Comparison of ENCODE assay signal across 9 cellular contexts in the genomic region with DNA sequence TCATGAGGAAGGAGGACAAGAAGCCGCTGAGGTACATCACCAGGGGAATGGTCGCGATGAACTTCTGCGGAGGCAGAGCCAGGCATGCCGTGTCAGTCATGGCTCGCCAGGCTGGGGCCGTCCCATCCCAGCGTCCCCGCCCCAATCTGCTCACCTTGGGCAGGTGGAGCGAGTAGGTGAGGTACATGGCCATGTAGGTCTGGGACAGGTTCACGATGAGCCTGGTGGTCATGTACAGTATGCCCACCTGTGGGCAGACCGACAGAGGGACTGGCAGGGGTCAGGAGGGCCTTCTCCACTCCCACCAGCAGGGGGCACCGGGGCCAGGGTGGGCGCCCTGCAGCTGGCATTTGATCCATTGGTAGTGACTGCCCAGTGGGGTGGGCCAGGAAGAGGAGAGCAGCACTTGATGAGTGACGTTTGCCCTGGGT. TPM values are rescaled to one million over a fixed set of nuclear protein-coding genes. Genes with fewer than 3 reads are reported as not detected.
A peak's percentile ranks its signal among the peaks of the same experiment; 100 is the strongest.
DNase-seq lines count a peak whose midpoint lies in the region; ATAC-seq, FAIRE-seq and TF ChIP-seq lines count a peak whose summit lies in the region.
"Had no signal": no experiment of that assay in that cellular context is flagged by ENCODE, and none has a peak within 500 bp of the region (broad histone marks: within the 10 kb centered on the region; RNA-seq: fewer than 3 reads in every experiment).

No MANE protein-coding gene starts in this region.

- H3K18ac ChIP-seq in neuronal stem cell (ENCODE audit: low read length): peak overlapping the region; percentile 28

- no peak overlapping the region for H4K91ac ChIP-seq in neuronal stem cell (ENCODE audit: low read depth, low read length, poor library complexity)

- no peaks in the 10 kb centered on the region; the same call in 1 of the 2 replicates for H3K36me3 ChIP-seq in Caco-2 (ENCODE audit: control insufficient read depth, insufficient read depth, low read length)
- no peaks in the 10 kb centered on the region for H3K36me3 ChIP-seq in MM.1S (replicated peaks; ENCODE audit: insufficient read depth, low read length)
- H3K36me3 ChIP-seq in neuronal stem cell (replicated peaks in 1 of 2; ENCODE audit: control insufficient read depth in 2 of 2, insufficient read depth in 2 of 2, low read length in 2 of 2): peaks cover 18 to 27% of the 10 kb centered on the region in 2 donors
- H3K36me3 ChIP-seq in small intestine (ENCODE audit: control insufficient read depth in 2 of 2, insufficient read depth in 2 of 2, low read length in 2 of 2): peaks cover 0 to 5% of the 10 kb centered on the region in 2 donors

- H3K14ac ChIP-seq in neuronal stem cell (ENCODE audit: low read length): no peak overlapping the region

- POLR2A ChIA-PET in Caco-2 (lab: Charles Lee): no interaction called here

- no peak for FAIRE-seq in small intestine (lab: Jason Lieb, UNC)

- H3K9me3 Mint-ChIP-seq in Caco-2 (ENCODE audit: unreplicated experiment) (no peaks in the 10 kb centered on the region), brain (no peaks in the 10 kb centered on the region)
- H3K9me3 Mint-ChIP-seq: T-helper 1 cell treated with Interleukin-12 subunit alpha and Interleukin-12 subunit beta and Interleukin-4 antibody, amounts not matched to agents 30 μg/mL and 1 μg/mL, for 36 hours had no signal

- no CpG with 5 or more reads among the region's 15 CpGs for WGBS in neuronal stem cell (ENCODE audit: extremely low coverage in 2 of 2, insufficient read length in 2 of 2, insufficient replicate concordance in 1 of 2), 2 donors
- 86 to 89% (median 88%) methylated on average over 14 to 15 of the region's 15 CpGs for WGBS in small intestine, 3 donors

- CTCF ChIA-PET in Caco-2 (lab: Charles Lee): interaction anchor here (0.6 kb wide), 1 partner anchor 658 kb away, joined by 3 read pairs; no protein-coding TSS in a partner anchor

- H2BK120ac ChIP-seq in neuronal stem cell (ENCODE audit: low read depth, low read length): no peak overlapping the region

- peaks cover under 1% of the 10 kb centered on the region for H3F3A ChIP-seq in MM.1S (ENCODE audit: insufficient read depth, low read length)

- no peak overlapping the region for H3K27ac ChIP-seq in MM.1S (ENCODE audit: low read length)
- H3K27ac ChIP-seq in neuronal stem cell (replicated peaks; ENCODE audit: low read length): no peak overlapping the region
- no peak overlapping the region for H3K27ac ChIP-seq in small intestine (ENCODE audit: low read depth in 1 of 2, low read length in 1 of 2)

- peak; percentile 22 to 54 for TF ChIP-seq CTCF in Caco-2 (IDR thresholded peaks at IDR 0.05; ENCODE audit: insufficient read depth in 1 of 2, low read depth in 1 of 2, low read length in 1 of 2, severe bottlenecking in 1 of 2, unreplicated experiment in 1 of 2)
- peak; percentile 74 for TF ChIP-seq CTCF in MM.1S (IDR thresholded peaks at IDR 0.05; ENCODE audit: low read length)
- peak; percentile 42 to 43 for TF ChIP-seq CTCF in brain (conservative IDR thresholded peaks at IDR 0.05)
- no peak for TF ChIP-seq CTCF in omental fat pad (IDR thresholded peaks at IDR 0.05)

- H2BK15ac ChIP-seq in neuronal stem cell (ENCODE audit: low read length): peak overlapping the region; percentile 37

- H4K8ac ChIP-seq in neuronal stem cell (ENCODE audit: low read depth, low read length): peak overlapping the region; percentile 17

- H3K36me3 Mint-ChIP-seq in Caco-2 (ENCODE audit: insufficient read depth, unreplicated experiment): peaks cover 54% of the 10 kb centered on the region
- peaks cover 5% of the 10 kb centered on the region for H3K36me3 Mint-ChIP-seq in brain

- H3K4me1 ChIP-seq in Caco-2 (no peaks in the 10 kb centered on the region), MM.1S (ENCODE audit: low read length) (no peaks in the 10 kb centered on the region), neuronal stem cell (ENCODE audit: control insufficient read depth in 2 of 2, insufficient read depth in 1 of 2, low read depth in 1 of 2, low read length in 2 of 2) (peaks cover 0 to 3% of the 10 kb centered on the region in 2 donors), small intestine (ENCODE audit: control insufficient read depth in 2 of 2, insufficient read depth in 1 of 2, low read depth in 1 of 2, low read length in 1 of 2) (no peaks in the 10 kb centered on the region)

- no peak overlapping the region for H3K4ac ChIP-seq in neuronal stem cell (ENCODE audit: low read length)

- H4K20me1 ChIP-seq in MM.1S (ENCODE audit: insufficient read depth, low read length): no peaks in the 10 kb centered on the region

- BruUV-seq in Caco-2 (replicated peaks; lab: Mats Ljungman, UMichigan): no TSS peak

- H3K27ac Mint-ChIP-seq in Caco-2 (ENCODE audit: unreplicated experiment): no peak overlapping the region
- no peak overlapping the region for H3K27ac Mint-ChIP-seq in brain
- H3K27ac Mint-ChIP-seq: T-helper 1 cell treated with Interleukin-12 subunit alpha and Interleukin-12 subunit beta and Interleukin-4 antibody, amounts not matched to agents 30 μg/mL and 1 μg/mL, for 36 hours had no signal

- H2AK5ac ChIP-seq in neuronal stem cell (ENCODE audit: low read depth, low read length): no peak overlapping the region

- H3K4me1 Mint-ChIP-seq in Caco-2 (ENCODE audit: low read depth, unreplicated experiment) (no peaks in the 10 kb centered on the region), brain (no peaks in the 10 kb centered on the region)

- no peak overlapping the region for H3K9ac ChIP-seq in MM.1S (ENCODE audit: low read length)
- peak overlapping the region; percentile 70 for H3K9ac ChIP-seq in neuronal stem cell (ENCODE audit: low read depth, low read length, poor library complexity)

- H3K79me2 ChIP-seq in MM.1S (ENCODE audit: low read length): no peaks in the 10 kb centered on the region; the same call in 1 of the 2 replicates

- DNase-seq in Caco-2 (peak in 1 of 2 experiments; percentile 30), MM.1S (no peak), neuronal stem cell (ENCODE audit: low spot score) (no peak), CD1c-positive myeloid dendritic cell (ENCODE audit: extremely low spot score) (no peak), omental fat pad (ENCODE audit: low spot score) (no peak), small intestine (no peak)

- no peak overlapping the region for H2AFZ ChIP-seq in MM.1S (ENCODE audit: low read length)
- no peak overlapping the region for H2AFZ ChIP-seq in neuronal stem cell (ENCODE audit: low read length)

- no peak overlapping the region for H2BK12ac ChIP-seq in neuronal stem cell (ENCODE audit: low read length)

- H3K4me3 Mint-ChIP-seq in Caco-2 (ENCODE audit: unreplicated experiment) (no peak overlapping the region), brain (no peak overlapping the region)
- H3K4me3 Mint-ChIP-seq: T-helper 1 cell treated with Interleukin-12 subunit alpha and Interleukin-12 subunit beta and Interleukin-4 antibody, amounts not matched to agents 30 μg/mL and 1 μg/mL, for 36 hours had no signal

- peak overlapping the region; percentile 55 for H3K23ac ChIP-seq in neuronal stem cell (ENCODE audit: low read depth, low read length, poor library complexity)

- no peak overlapping the region for H2BK5ac ChIP-seq in neuronal stem cell (ENCODE audit: low read length)

- peaks cover 16% of the 10 kb centered on the region for H3K79me1 ChIP-seq in neuronal stem cell (ENCODE audit: low read depth, low read length)

- intact Hi-C loops in Caco-2 (cut with micrococcal nuclease; ENCODE audit: unreplicated experiment): no loop called here

- H3K4me3 ChIP-seq in Caco-2 (ENCODE audit: low read depth, low read length): no peak overlapping the region
- H3K4me3 ChIP-seq in MM.1S (ENCODE audit: low read length): no peak overlapping the region
- H3K4me3 ChIP-seq in neuronal stem cell (ENCODE audit: low read length in 2 of 2): no peak overlapping the region
- no peak overlapping the region for H3K4me3 ChIP-seq in small intestine (ENCODE audit: low read depth in 1 of 2, low read length in 2 of 2)

- H3K9me3 ChIP-seq in Caco-2 (no peaks in the 10 kb centered on the region), MM.1S (replicated peaks; ENCODE audit: insufficient read depth, low read length) (no peaks in the 10 kb centered on the region), neuronal stem cell (replicated peaks in 1 of 2; ENCODE audit: control insufficient read depth in 2 of 2, insufficient read depth in 1 of 2, low read depth in 1 of 2, low read length in 2 of 2) (no peaks in the 10 kb centered on the region), small intestine (ENCODE audit: control insufficient read depth, low read depth) (no peaks in the 10 kb centered on the region)

- H3K9me2 ChIP-seq in MM.1S (replicated peaks; ENCODE audit: insufficient read depth, low read length): no peaks in the 10 kb centered on the region

- ATAC-seq in omental fat pad (ENCODE audit: low FRiP score) (no peak), HG03039 (IDR thresholded peaks at IDR 0.05; ENCODE audit: unreplicated experiment) (no peak)

- H3K27me3 Mint-ChIP-seq in Caco-2 (ENCODE audit: insufficient read depth, unreplicated experiment) (no peaks in the 10 kb centered on the region), brain (no peaks in the 10 kb centered on the region)

- no peak overlapping the region for H3K4me2 ChIP-seq in MM.1S (ENCODE audit: low read depth, low read length)
- no peak overlapping the region for H3K4me2 ChIP-seq in neuronal stem cell (ENCODE audit: insufficient read depth, low read length, poor library complexity, severe bottlenecking)

- no peaks in the 10 kb centered on the region for H3K27me3 ChIP-seq in Caco-2 (replicated peaks; ENCODE audit: control insufficient read depth, insufficient read depth, low read length)
- H3K27me3 ChIP-seq in MM.1S (replicated peaks; ENCODE audit: insufficient read depth, low read length): no peaks in the 10 kb centered on the region
- no peaks in the 10 kb centered on the region for H3K27me3 ChIP-seq in neuronal stem cell (ENCODE audit: control insufficient read depth in 3 of 3, insufficient read depth in 3 of 3, low read depth in 1 of 3, low read length in 3 of 3)
- H3K27me3 ChIP-seq in small intestine (ENCODE audit: control insufficient read depth in 2 of 2, insufficient read depth in 2 of 2, low read length in 2 of 2): no peaks in the 10 kb centered on the region

RNA-seq across cellular contexts. Expression of a gene that starts 8.3 kb away (rescaled TPM):
- total RNA-seq in Caco-2 (2022) (1.5 and 1.9 TPM in 2 replicates), omental fat pad (1 to 10 TPM in 1 of 4 donors, not detected in 3; 1.4 TPM)
- polyA plus RNA-seq in brain (ENCODE audit: insufficient read depth, low read depth, low replicate concordance) (1.9 TPM), small intestine (1 to 10 TPM in 1 of 3 donors, under 1 TPM in 1, not detected in 1; 0.73 to 1.3 TPM)
- 0.07 TPM for polyA plus RNA-seq in neuronal stem cell (2013, experiment 1 of 2)
- polyA plus RNA-seq in neuronal stem cell (2013, experiment 2 of 2): 0.07 TPM

RNA-seq across cellular contexts. Expression of a gene that starts 10.1 kb away (rescaled TPM):
- total RNA-seq in Caco-2 (2022) (60.6 and 61.7 TPM in 2 replicates), omental fat pad (100 to 1,000 TPM in 1 of 4 donors, 10 to 100 TPM in 3; 27.7 to 127 (median 53.3) TPM)
- polyA plus RNA-seq in brain (ENCODE audit: insufficient read depth, low read depth, low replicate concordance) (66.2 TPM), small intestine (10 to 100 TPM; 10.3 to 52.4 (median 11.6) TPM)
- 27.9 TPM for polyA plus RNA-seq in neuronal stem cell (2013, experiment 1 of 2)
- polyA plus RNA-seq in neuronal stem cell (2013, experiment 2 of 2): 25.3 TPM

RNA-seq across cellular contexts. Expression of a gene that starts 25.4 kb away (rescaled TPM):
- total RNA-seq in Caco-2 (2022) (33.9 and 34.5 TPM in 2 replicates), omental fat pad (10 to 100 TPM; 60.4 to 95.8 (median 66.5) TPM)
- polyA plus RNA-seq in brain (ENCODE audit: insufficient read depth, low read depth, low replicate concordance) (135 TPM), small intestine (10 to 100 TPM; 70.4 to 82.1 (median 74.5) TPM)
- 76.9 TPM for polyA plus RNA-seq in neuronal stem cell (2013, experiment 1 of 2)
- 73.8 TPM for polyA plus RNA-seq in neuronal stem cell (2013, experiment 2 of 2)

RNA-seq across cellular contexts. Expression of a gene that starts 38.0 kb away (rescaled TPM):
- not detected in 2 replicates for total RNA-seq in Caco-2 (2022)
- 6.9 TPM for polyA plus RNA-seq in brain (ENCODE audit: insufficient read depth, low read depth, low replicate concordance)
- 0.46 TPM for polyA plus RNA-seq in neuronal stem cell (2013, experiment 1 of 2)
- 0.47 TPM for polyA plus RNA-seq in neuronal stem cell (2013, experiment 2 of 2)
- 1 to 10 TPM in 2 of 4 donors, under 1 TPM in 2; 0.56 to 3.0 (median 1.0) TPM for total RNA-seq in omental fat pad
- 1 to 10 TPM in 1 of 3 donors, under 1 TPM in 1, not detected in 1; 0.54 to 1.1 TPM for polyA plus RNA-seq in small intestine

RNA-seq across cellular contexts. Expression of a gene that starts 41.2 kb away (rescaled TPM):
- total RNA-seq in Caco-2 (2022) (58.1 and 59.1 TPM in 2 replicates), omental fat pad (10 to 100 TPM; 10.0 to 33.1 (median 15.3) TPM)
- polyA plus RNA-seq in brain (ENCODE audit: insufficient read depth, low read depth, low replicate concordance) (85.0 TPM), small intestine (10 to 100 TPM; 29.5 to 33.1 (median 32.1) TPM)
- 41.4 TPM for polyA plus RNA-seq in neuronal stem cell (2013, experiment 1 of 2)
- polyA plus RNA-seq in neuronal stem cell (2013, experiment 2 of 2): 37.0 TPM

Comparison
In these comparisons a context has a peak if more than half of its experiments do, and no peak if none do; other contexts are left out.
1. CTCF ChIP-seq: peak in Caco-2 (2 of 2), MM.1S (single experiment) and brain (2 of 2); none in omental fat pad (0 of 3).